In genomic region chr22:19330865-19331418, GRCh38 we compare ENCODE assay signal across 28 cellular contexts.
"Had no signal": no experiment of that assay in that cellular context is flagged by ENCODE, and none has a peak within 500 bp of the region (broad histone marks: within the 10 kb centered on the region; RNA-seq: fewer than 3 reads in every experiment).

No MANE protein-coding gene starts in this region.

- H3K27ac Mint-ChIP-seq: activated naive CD4-positive, alpha-beta T cell treated with anti-CD3 and anti-CD28 coated beads for 36 hours; activated T-helper 1 cell treated with anti-CD3 and anti-CD28 coated beads, Interleukin-12 subunit alpha, Interleukin-12 subunit beta, Interleukin-2, Interleukin-4 antibody, amounts not matched to agents 30 ng/mL and 10 ng/mL and 1 ng/mL, durations not matched to agents 14 hours and 24 hours and 36 hours; natural killer cell; neural progenitor cell; stimulated activated naive CD8-positive, alpha-beta T cell treated with anti-CD3 and anti-CD28 coated beads, Interleukin-15, amount 100 ng/mL, for 72 hours; T-helper 2 cell treated with Interferon-gamma antibody and Interleukin-4, amounts not matched to agents 5 μg/mL and 100 μg/mL, for 36 hours; type B pancreatic cell had no signal

- H3K4me3 ChIP-seq: esophagus squamous epithelium, heart right ventricle, left lung, lower lobe of right lung, neural progenitor cell, right lobe of liver, vagina had no signal

- H3K9ac ChIP-seq: neural progenitor cell had no signal

- H3K4me1 Mint-ChIP-seq: neural progenitor cell; stimulated activated naive CD8-positive, alpha-beta T cell treated with anti-CD3 and anti-CD28 coated beads, Interleukin-15, amount 100 ng/mL, for 72 hours had no signal

- H3K27me3 ChIP-seq: esophagus squamous epithelium, heart right ventricle, left lung, neural progenitor cell, right lobe of liver, vagina had no signal

- ATAC-seq: left lung; natural killer cell; stimulated activated naive CD8-positive, alpha-beta T cell treated with anti-CD3 and anti-CD28 coated beads, Interleukin-15, amount 100 ng/mL, for 72 hours had no signal

- H2AFZ ChIP-seq: neural progenitor cell had no signal

- H3K27ac ChIP-seq: esophagus squamous epithelium, heart right ventricle, left lung, lower lobe of right lung, neural progenitor cell, right lobe of liver, vagina, VCaP had no signal

- H3K4me1 ChIP-seq: esophagus squamous epithelium, heart right ventricle, left lung, lower lobe of right lung, neural progenitor cell, vagina had no signal

- H3K4me2 ChIP-seq: neural progenitor cell had no signal

- H3K4me3 Mint-ChIP-seq: activated naive CD4-positive, alpha-beta T cell treated with anti-CD3 and anti-CD28 coated beads for 36 hours; activated T-helper 1 cell treated with anti-CD3 and anti-CD28 coated beads, Interleukin-12 subunit alpha, Interleukin-12 subunit beta, Interleukin-2, Interleukin-4 antibody, amounts not matched to agents 30 ng/mL and 10 ng/mL and 1 ng/mL, durations not matched to agents 14 hours and 24 hours and 36 hours; natural killer cell; neural progenitor cell; stimulated activated naive CD8-positive, alpha-beta T cell treated with anti-CD3 and anti-CD28 coated beads, Interleukin-15, amount 100 ng/mL, for 72 hours; T-helper 2 cell treated with Interferon-gamma antibody and Interleukin-4, amounts not matched to agents 5 μg/mL and 100 μg/mL, for 36 hours; type B pancreatic cell had no signal

- H3K27me3 Mint-ChIP-seq: stimulated activated naive CD8-positive, alpha-beta T cell treated with anti-CD3 and anti-CD28 coated beads, Interleukin-15, amount 100 ng/mL, for 72 hours; type B pancreatic cell had no signal

- DNase-seq: activated CD4-positive, alpha-beta T cell treated with anti-CD3 and anti-CD28 coated beads for 4 hours; activated CD4-positive, alpha-beta T cell treated with anti-CD3 and anti-CD28 coated beads, Interleukin-2, amount 50 U/mL, for 48 hours; activated CD8-positive, alpha-beta memory T cell treated with anti-CD3 and anti-CD28 coated beads for 24 hours; activated effector memory CD4-positive, alpha-beta T cell treated with anti-CD3 and anti-CD28 coated beads, Interleukin-2, amount 50 U/mL, for 16 hours; activated naive CD4-positive, alpha-beta T cell treated with anti-CD3 and anti-CD28 coated beads for 36 hours; amniotic stem cell; central memory CD4-positive, alpha-beta T cell; esophagus squamous epithelium; foreskin melanocyte; heart right ventricle; kidney glomerular epithelial cell; left lung; lower lobe of right lung; mesendoderm; natural killer cell; posterior cingulate gyrus; right lobe of liver; stimulated activated CD4-positive, alpha-beta T cell treated with anti-CD3 and anti-CD28 coated beads, Interleukin-4, amount 100 ng/mL, for 1 hour; stimulated activated naive CD8-positive, alpha-beta T cell treated with anti-CD3 and anti-CD28 coated beads, Interleukin-15, amount 100 ng/mL, for 72 hours; substantia nigra; T-helper 1 cell had no signal

- FAIRE-seq: astrocyte had no signal
